Comparison of ENCODE assay signal across 1 cellular context in the genomic region with DNA sequence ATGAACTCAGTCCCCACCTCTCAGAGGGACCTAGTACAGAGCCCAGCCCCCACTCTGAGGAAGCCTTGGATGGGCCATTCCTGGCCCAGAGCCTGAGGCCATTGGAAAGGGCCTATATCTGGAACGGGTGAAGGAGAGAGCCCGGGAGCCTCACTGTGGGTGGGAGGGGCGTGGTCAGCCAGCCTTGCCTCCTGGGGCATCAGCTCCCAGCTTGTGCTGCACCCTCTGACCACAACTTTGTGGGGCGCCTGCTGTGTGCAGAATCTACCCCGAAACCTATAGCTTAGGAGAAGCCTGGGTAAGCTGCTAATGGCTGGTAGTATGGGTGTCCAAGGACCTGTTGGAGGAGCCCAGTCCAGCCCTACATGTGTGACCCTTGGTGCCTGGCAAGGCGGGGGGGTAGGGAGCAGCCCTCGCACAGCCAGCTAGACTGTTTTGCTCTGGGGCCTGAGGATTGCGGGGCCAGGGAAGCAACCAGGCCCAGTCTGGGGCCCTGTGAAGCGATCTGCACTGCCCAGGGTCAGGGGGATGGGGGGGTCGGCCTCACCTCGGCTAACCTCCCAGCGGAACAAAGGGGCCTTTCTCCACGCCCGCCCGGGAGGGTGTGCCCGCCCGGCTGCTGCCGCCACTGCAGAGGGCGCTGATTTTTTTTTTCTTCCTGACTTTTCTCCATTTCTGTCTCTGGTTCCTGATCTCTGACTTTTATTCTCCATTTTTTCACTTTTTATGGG.
TF ChIP-seq lines count a peak whose summit lies in the region.

No MANE protein-coding gene starts in this region.

TF ChIP-seq in HepG2, 621 proteins besides CTCF, POLR2A, EP300 and RAD21 (continued from another document and continues in another):
- TF ChIP-seq, protein P1, sequence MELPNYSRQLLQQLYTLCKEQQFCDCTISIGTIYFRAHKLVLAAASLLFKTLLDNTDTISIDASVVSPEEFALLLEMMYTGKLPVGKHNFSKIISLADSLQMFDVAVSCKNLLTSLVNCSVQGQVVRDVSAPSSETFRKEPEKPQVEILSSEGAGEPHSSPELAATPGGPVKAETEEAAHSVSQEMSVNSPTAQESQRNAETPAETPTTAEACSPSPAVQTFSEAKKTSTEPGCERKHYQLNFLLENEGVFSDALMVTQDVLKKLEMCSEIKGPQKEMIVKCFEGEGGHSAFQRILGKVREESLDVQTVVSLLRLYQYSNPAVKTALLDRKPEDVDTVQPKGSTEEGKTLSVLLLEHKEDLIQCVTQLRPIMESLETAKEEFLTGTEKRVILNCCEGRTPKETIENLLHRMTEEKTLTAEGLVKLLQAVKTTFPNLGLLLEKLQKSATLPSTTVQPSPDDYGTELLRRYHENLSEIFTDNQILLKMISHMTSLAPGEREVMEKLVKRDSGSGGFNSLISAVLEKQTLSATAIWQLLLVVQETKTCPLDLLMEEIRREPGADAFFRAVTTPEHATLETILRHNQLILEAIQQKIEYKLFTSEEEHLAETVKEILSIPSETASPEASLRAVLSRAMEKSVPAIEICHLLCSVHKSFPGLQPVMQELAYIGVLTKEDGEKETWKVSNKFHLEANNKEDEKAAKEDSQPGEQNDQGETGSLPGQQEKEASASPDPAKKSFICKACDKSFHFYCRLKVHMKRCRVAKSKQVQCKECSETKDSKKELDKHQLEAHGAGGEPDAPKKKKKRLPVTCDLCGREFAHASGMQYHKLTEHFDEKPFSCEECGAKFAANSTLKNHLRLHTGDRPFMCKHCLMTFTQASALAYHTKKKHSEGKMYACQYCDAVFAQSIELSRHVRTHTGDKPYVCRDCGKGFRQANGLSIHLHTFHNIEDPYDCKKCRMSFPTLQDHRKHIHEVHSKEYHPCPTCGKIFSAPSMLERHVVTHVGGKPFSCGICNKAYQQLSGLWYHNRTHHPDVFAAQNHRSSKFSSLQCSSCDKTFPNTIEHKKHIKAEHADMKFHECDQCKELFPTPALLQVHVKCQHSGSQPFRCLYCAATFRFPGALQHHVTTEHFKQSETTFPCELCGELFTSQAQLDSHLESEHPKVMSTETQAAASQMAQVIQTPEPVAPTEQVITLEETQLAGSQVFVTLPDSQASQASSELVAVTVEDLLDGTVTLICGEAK (IDR thresholded peaks at IDR 0.05) = no peak
- TF ChIP-seq, protein P1 (CRISPR knock-in tag; IDR thresholded peaks at IDR 0.05) = no peak; the same call in 1 of the 2 replicates
- TF ChIP-seq HNF4G (IDR thresholded peaks at IDR 0.05; ENCODE audit: borderline replicate concordance, low read depth, low read length) = peak; percentile 46; the same call in 1 of the 2 replicates
- TF ChIP-seq HNF4G (CRISPR knock-in tag; IDR thresholded peaks at IDR 0.05; ENCODE audit: borderline replicate concordance, low read depth) = 0 out of 2 replicates have a peak, but pooled peaks have one; percentile 56
- no peak for TF ChIP-seq CHCHD3 (CRISPR knock-in tag; IDR thresholded peaks at IDR 0.05)
- 0 out of 2 replicates have a peak, but pooled peaks have one; percentile 14 for TF ChIP-seq TAF1 (CRISPR knock-in tag; IDR thresholded peaks at IDR 0.05)
- no peak for TF ChIP-seq NKX3-1 (CRISPR knock-in tag; IDR thresholded peaks at IDR 0.05)
- TF ChIP-seq ZNF670 (CRISPR knock-in tag; IDR thresholded peaks at IDR 0.05; ENCODE audit: borderline replicate concordance) = peak; percentile 81; the same call in 1 of the 2 replicates
- TF ChIP-seq ZNF800 (CRISPR knock-in tag; IDR thresholded peaks at IDR 0.05) = no peak
- TF ChIP-seq MBNL3 (CRISPR knock-in tag; conservative IDR thresholded peaks at IDR 0.05) = no peak
- TF ChIP-seq, protein P2, sequence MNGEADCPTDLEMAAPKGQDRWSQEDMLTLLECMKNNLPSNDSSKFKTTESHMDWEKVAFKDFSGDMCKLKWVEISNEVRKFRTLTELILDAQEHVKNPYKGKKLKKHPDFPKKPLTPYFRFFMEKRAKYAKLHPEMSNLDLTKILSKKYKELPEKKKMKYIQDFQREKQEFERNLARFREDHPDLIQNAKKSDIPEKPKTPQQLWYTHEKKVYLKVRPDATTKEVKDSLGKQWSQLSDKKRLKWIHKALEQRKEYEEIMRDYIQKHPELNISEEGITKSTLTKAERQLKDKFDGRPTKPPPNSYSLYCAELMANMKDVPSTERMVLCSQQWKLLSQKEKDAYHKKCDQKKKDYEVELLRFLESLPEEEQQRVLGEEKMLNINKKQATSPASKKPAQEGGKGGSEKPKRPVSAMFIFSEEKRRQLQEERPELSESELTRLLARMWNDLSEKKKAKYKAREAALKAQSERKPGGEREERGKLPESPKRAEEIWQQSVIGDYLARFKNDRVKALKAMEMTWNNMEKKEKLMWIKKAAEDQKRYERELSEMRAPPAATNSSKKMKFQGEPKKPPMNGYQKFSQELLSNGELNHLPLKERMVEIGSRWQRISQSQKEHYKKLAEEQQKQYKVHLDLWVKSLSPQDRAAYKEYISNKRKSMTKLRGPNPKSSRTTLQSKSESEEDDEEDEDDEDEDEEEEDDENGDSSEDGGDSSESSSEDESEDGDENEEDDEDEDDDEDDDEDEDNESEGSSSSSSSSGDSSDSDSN (CRISPR knock-in tag; IDR thresholded peaks at IDR 0.05) = peak; percentile 84
- TF ChIP-seq NAIF1 (CRISPR knock-in tag; IDR thresholded peaks at IDR 0.05; ENCODE audit: borderline replicate concordance) = peak; percentile 66; the same call in 1 of the 2 replicates
- TF ChIP-seq MIXL1 (CRISPR knock-in tag; IDR thresholded peaks at IDR 0.05) = no peak
- peak; percentile 81; the same call in 1 of the 2 replicates for TF ChIP-seq ZNF281 (CRISPR knock-in tag; IDR thresholded peaks at IDR 0.05; ENCODE audit: borderline replicate concordance)
- no peak for TF ChIP-seq CSRNP2 (CRISPR knock-in tag; conservative IDR thresholded peaks at IDR 0.05; ENCODE audit: low read depth)
- TF ChIP-seq, protein P3, sequence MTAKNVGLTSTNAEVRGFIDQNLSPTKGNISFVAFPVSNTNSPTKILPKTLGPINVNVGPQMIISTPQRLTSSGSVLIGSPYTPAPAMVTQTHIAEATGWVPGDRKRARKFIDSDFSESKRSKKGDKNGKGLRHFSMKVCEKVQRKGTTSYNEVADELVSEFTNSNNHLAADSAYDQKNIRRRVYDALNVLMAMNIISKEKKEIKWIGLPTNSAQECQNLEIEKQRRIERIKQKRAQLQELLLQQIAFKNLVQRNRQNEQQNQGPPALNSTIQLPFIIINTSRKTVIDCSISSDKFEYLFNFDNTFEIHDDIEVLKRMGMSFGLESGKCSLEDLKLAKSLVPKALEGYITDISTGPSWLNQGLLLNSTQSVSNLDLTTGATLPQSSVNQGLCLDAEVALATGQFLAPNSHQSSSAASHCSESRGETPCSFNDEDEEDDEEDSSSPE (CRISPR knock-in tag; IDR thresholded peaks at IDR 0.05) = 0 out of 2 replicates have a peak, but pooled peaks have one; percentile 41
- TF ChIP-seq, protein P4, sequence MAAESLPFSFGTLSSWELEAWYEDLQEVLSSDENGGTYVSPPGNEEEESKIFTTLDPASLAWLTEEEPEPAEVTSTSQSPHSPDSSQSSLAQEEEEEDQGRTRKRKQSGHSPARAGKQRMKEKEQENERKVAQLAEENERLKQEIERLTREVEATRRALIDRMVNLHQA (CRISPR knock-in tag; IDR thresholded peaks at IDR 0.05) = no peak
- peak; percentile 27; the same call in 1 of the 2 replicates for TF ChIP-seq ZNF777 (CRISPR knock-in tag; IDR thresholded peaks at IDR 0.05)
- no peak for TF ChIP-seq SETDB1 (CRISPR knock-in tag; IDR thresholded peaks at IDR 0.05; ENCODE audit: borderline replicate concordance)
- TF ChIP-seq ZNF235 (CRISPR knock-in tag; IDR thresholded peaks at IDR 0.05; ENCODE audit: borderline replicate concordance) = no peak
- no peak for TF ChIP-seq REPIN1 (CRISPR knock-in tag; IDR thresholded peaks at IDR 0.05; ENCODE audit: borderline replicate concordance, low read depth)
- TF ChIP-seq U2AF2 (IDR thresholded peaks at IDR 0.05; ENCODE audit: low read depth, low read length) = no peak
- no peak for TF ChIP-seq ZNF260 (CRISPR knock-in tag; IDR thresholded peaks at IDR 0.05; ENCODE audit: borderline replicate concordance, low read depth)
- TF ChIP-seq ZC3H13 (CRISPR knock-in tag; IDR thresholded peaks at IDR 0.05) = no peak
- TF ChIP-seq ZNF414 (CRISPR knock-in tag; IDR thresholded peaks at IDR 0.05) = 0 out of 2 replicates have a peak, but pooled peaks have one; percentile 19
- TF ChIP-seq MATR3 (CRISPR knock-in tag; IDR thresholded peaks at IDR 0.05) = no peak
